In the genomic region with DNA sequence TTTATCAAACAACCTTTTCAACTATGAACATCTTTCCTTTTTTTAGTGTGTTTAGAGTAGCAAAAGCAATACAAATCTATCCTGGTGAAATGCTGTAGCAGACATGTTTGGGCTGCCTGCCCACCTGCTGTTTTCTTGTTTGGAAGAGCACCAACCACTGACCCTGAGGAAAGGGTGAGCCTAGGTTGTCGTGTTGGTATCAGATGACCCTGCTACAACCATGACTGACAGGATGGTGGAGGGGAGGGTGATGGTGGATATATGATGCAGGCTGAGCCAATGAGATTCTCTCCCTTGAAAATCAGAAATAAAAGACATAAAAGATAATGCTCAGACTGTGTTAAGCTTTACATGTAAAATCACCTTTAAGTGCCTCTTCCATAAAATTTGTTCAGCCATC, we compare ENCODE assay signal across 21 cellular contexts.
"Had no signal": no experiment of that assay in that cellular context is flagged by ENCODE, and none has a peak within 500 bp of the region (broad histone marks: within the 10 kb centered on the region; RNA-seq: fewer than 3 reads in every experiment).

No MANE protein-coding gene starts in this region.

- H3K4me1 ChIP-seq: ascending aorta, foreskin keratinocyte, heart left ventricle, right lobe of liver, tibial nerve had no signal

- H3K27me3 ChIP-seq: ascending aorta, foreskin keratinocyte, heart left ventricle, neutrophil, right lobe of liver, tibial nerve had no signal

- DNase-seq: activated B cell treated with CpG ODN at 0.5 μM for 24 hours; activated naive CD4-positive, alpha-beta T cell treated with Interleukin-2 at 50 U/mL for 16 hours; activated naive CD8-positive, alpha-beta T cell treated with anti-CD3 and anti-CD28 coated beads for 36 hours; activated T-cell treated with anti-CD3 and anti-CD28 coated beads for 4 hours; activated T-cell treated with anti-CD3 and anti-CD28 coated beads, Interleukin-2, amount 50 U/mL, for 72 hours; caudate nucleus; cortex of kidney; foreskin keratinocyte; heart left ventricle; left cardiac atrium; natural killer cell; right lobe of liver; stimulated activated CD4-positive, alpha-beta T cell treated with anti-CD3 and anti-CD28 coated beads, Interleukin-2, amount 100 ng/mL, for 48 hours; stimulated activated naive CD4-positive, alpha-beta T cell treated with Interleukin-2 at 50 U/mL for 16 hours; T-helper 17 cell had no signal

- H3K4me3 Mint-ChIP-seq: activated B cell treated with CpG ODN at 0.5 μM for 24 hours; activated naive CD8-positive, alpha-beta T cell treated with anti-CD3 and anti-CD28 coated beads for 36 hours; activated T-cell treated with anti-CD3 and anti-CD28 coated beads, Interleukin-2, amount 50 U/mL, for 72 hours; brain; memory B cell; natural killer cell; T-helper 17 cell had no signal

- H3K4me1 Mint-ChIP-seq: activated B cell treated with CpG ODN at 0.5 μM for 24 hours; activated naive CD8-positive, alpha-beta T cell treated with anti-CD3 and anti-CD28 coated beads for 36 hours; memory B cell; natural killer cell; T-helper 17 cell had no signal

- H3K9me3 ChIP-seq: neutrophil, right lobe of liver had no signal

- H3K4me3 ChIP-seq: ascending aorta, heart left ventricle, right lobe of liver, tibial nerve had no signal

- H3K27ac ChIP-seq: ascending aorta, foreskin keratinocyte, heart left ventricle, neutrophil, right lobe of liver, tibial nerve had no signal

- H3K27me3 Mint-ChIP-seq: activated B cell treated with CpG ODN at 0.5 μM for 24 hours; activated naive CD8-positive, alpha-beta T cell treated with anti-CD3 and anti-CD28 coated beads for 36 hours; brain; memory B cell; progenitor cell of endocrine pancreas; T-helper 17 cell had no signal

- H3K9me3 Mint-ChIP-seq: natural killer cell had no signal

- H3K36me3 ChIP-seq: neutrophil had no signal

- H3K27ac Mint-ChIP-seq: activated B cell treated with CpG ODN at 0.5 μM for 24 hours; activated naive CD8-positive, alpha-beta T cell treated with anti-CD3 and anti-CD28 coated beads for 36 hours; memory B cell; natural killer cell; progenitor cell of endocrine pancreas; T-helper 17 cell had no signal
